In genomic region chr12:6102021-6102420, GRCh38 we compare ENCODE assay signal across 3 cellular contexts. TPM values are rescaled to one million over a fixed set of nuclear protein-coding genes. Genes with fewer than 3 reads are reported as not detected.
"Had no signal": no experiment of that assay in that cellular context is flagged by ENCODE, and none has a peak within 500 bp of the region (broad histone marks: within the 10 kb centered on the region; RNA-seq: fewer than 3 reads in every experiment).

No MANE protein-coding gene starts in this region.

RNA-seq across cellular contexts. Expression of gene VWF, which starts 22.4 kb away (rescaled TPM):
- total RNA-seq: HT-29, HT1080 had no signal
- polyA plus RNA-seq: K562 had no signal
